In the genomic region with DNA sequence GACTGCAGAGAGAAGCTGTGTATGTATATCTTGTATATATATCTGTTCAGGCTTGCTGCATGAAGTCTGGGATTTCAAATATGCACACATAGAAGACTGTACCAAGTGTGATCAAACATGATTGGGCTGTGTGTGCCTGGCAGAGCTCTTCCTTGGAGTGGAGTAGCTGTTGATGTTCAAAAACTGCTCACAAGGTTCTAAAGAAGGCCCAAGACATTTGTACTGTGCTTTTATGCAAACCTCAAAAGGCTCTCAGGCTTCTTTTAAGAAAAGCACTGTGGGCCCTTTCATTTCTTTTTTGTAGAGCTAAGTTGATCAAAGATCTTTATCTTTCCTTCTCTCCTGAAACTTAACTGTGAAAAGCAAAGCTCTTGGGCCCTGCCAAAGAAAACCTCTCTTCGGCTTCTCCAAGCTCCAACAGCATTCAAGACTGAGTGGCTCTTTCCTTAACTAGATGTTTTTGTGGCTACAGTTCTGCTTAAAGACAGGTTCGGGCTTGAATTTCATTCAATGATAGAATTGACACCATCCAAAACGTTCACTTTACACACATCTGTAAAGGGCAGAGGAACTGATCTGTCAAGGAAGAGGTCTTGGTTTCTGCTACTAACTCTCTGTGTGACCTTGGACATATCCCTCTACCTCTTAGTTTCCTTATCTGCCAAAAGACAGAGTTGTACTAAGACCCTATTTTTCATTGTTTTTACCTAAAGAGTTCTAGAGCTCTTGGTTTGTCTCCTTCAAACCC, we compare ENCODE assay signal across 17 cellular contexts.
DNase-seq lines count a peak whose midpoint lies in the region; ATAC-seq lines count a peak whose summit lies in the region.
"Had no signal": no experiment of that assay in that cellular context is flagged by ENCODE, and none has a peak within 500 bp of the region (broad histone marks: within the 10 kb centered on the region; RNA-seq: fewer than 3 reads in every experiment).

No MANE protein-coding gene starts in this region.

- peak overlapping the region; percentile 64 for H3K27ac ChIP-seq in subcutaneous abdominal adipose tissue (ENCODE audit: low read depth, low read length)

- H3K4me3 Mint-ChIP-seq in activated naive CD4-positive, alpha-beta T cell treated with anti-CD3 and anti-CD28 coated beads, Interleukin-2, amount 10 ng/mL, durations not matched to agents 7 days and 5 days = peak overlapping the region; percentile 44
- H3K4me3 Mint-ChIP-seq in T-helper 2 cell treated with Interferon-gamma antibody and Interleukin-4, amounts not matched to agents 5 μg/mL and 100 μg/mL, for 36 hours = peak overlapping the region; percentile 75
- H3K4me3 Mint-ChIP-seq in central memory CD8-positive, alpha-beta T cell = no peak overlapping the region
- H3K4me3 Mint-ChIP-seq: GM23338 had no signal

- H3K4me3 ChIP-seq in subcutaneous abdominal adipose tissue (ENCODE audit: low read depth in 1 of 5, low read length in 5 of 5) = no peak overlapping the region
- H3K4me3 ChIP-seq: GM12878, GM23338, heart left ventricle had no signal

- peaks cover 2% of the 10 kb centered on the region for H3K9me3 Mint-ChIP-seq in activated naive CD4-positive, alpha-beta T cell treated with anti-CD3 and anti-CD28 coated beads, Interleukin-2, amount 10 ng/mL, durations not matched to agents 7 days and 5 days
- H3K9me3 Mint-ChIP-seq in T-helper 2 cell treated with Interferon-gamma antibody and Interleukin-4, amounts not matched to agents 5 μg/mL and 100 μg/mL, for 36 hours = peaks cover 3% of the 10 kb centered on the region
- no peaks in the 10 kb centered on the region for H3K9me3 Mint-ChIP-seq in central memory CD8-positive, alpha-beta T cell
- H3K9me3 Mint-ChIP-seq: GM23338 had no signal

- CTCF ChIA-PET in activated naive CD4-positive, alpha-beta T cell treated with anti-CD3 and anti-CD28 coated beads, Interleukin-2, amount 10 ng/mL, durations not matched to agents 7 days and 5 days (lab: Charles Lee) = interaction anchor here (0.7 to 1.6 kb wide), 9 partner anchors 9 to 118 kb away, joined by 3 to 9 read pairs (median 3); no protein-coding TSS in a partner anchor

- no peaks in the 10 kb centered on the region for H3K27me3 ChIP-seq in subcutaneous abdominal adipose tissue (ENCODE audit: control insufficient read depth in 5 of 5, insufficient read depth in 4 of 5, low read length in 5 of 5)
- H3K27me3 ChIP-seq: heart left ventricle had no signal

- H3K9ac ChIP-seq in subcutaneous abdominal adipose tissue (ENCODE audit: low read length in 5 of 5) = no peak overlapping the region

- H3K9me3 ChIP-seq in subcutaneous abdominal adipose tissue (ENCODE audit: control insufficient read depth in 5 of 5, low read length in 5 of 5) = no peaks in the 10 kb centered on the region

- H3K27me3 Mint-ChIP-seq in activated naive CD4-positive, alpha-beta T cell treated with anti-CD3 and anti-CD28 coated beads, Interleukin-2, amount 10 ng/mL, durations not matched to agents 7 days and 5 days = no peaks in the 10 kb centered on the region
- H3K27me3 Mint-ChIP-seq in T-helper 2 cell treated with Interferon-gamma antibody and Interleukin-4, amounts not matched to agents 5 μg/mL and 100 μg/mL, for 36 hours (ENCODE audit: low read depth) = no peaks in the 10 kb centered on the region
- no peaks in the 10 kb centered on the region for H3K27me3 Mint-ChIP-seq in central memory CD8-positive, alpha-beta T cell

- ATAC-seq in central memory CD8-positive, alpha-beta T cell (replicated peaks; ENCODE audit: extremely low read depth, poor library complexity, severe bottlenecking) = no peak
- no peak for ATAC-seq in GM18873 (IDR thresholded peaks at IDR 0.05; ENCODE audit: low FRiP score, unreplicated experiment)
- ATAC-seq in GM19328 (IDR thresholded peaks at IDR 0.05; ENCODE audit: unreplicated experiment) = no peak
- ATAC-seq: GM12878, GM23338, heart left ventricle, Right ventricle myocardium inferior had no signal

- H3K4me1 Mint-ChIP-seq in activated naive CD4-positive, alpha-beta T cell treated with anti-CD3 and anti-CD28 coated beads, Interleukin-2, amount 10 ng/mL, durations not matched to agents 7 days and 5 days = peaks cover 94% of the 10 kb centered on the region
- peaks cover 55% of the 10 kb centered on the region for H3K4me1 Mint-ChIP-seq in T-helper 2 cell treated with Interferon-gamma antibody and Interleukin-4, amounts not matched to agents 5 μg/mL and 100 μg/mL, for 36 hours (ENCODE audit: low read depth)
- H3K4me1 Mint-ChIP-seq in central memory CD8-positive, alpha-beta T cell = peaks cover 8% of the 10 kb centered on the region
- H3K4me1 Mint-ChIP-seq: GM23338 had no signal

- DNase-seq in activated naive CD4-positive, alpha-beta T cell treated with anti-CD3 and anti-CD28 coated beads, Interleukin-2, amount 10 ng/mL, durations not matched to agents 7 days and 5 days = peak; percentile 39
- no peak for DNase-seq in activated naive CD4-positive, alpha-beta T cell treated with anti-CD3 and anti-CD28 coated beads, Interleukin-2, amount 50 U/mL, for 16 hours
- DNase-seq in T-helper 2 cell treated with Interferon-gamma antibody and Interleukin-4, amounts not matched to agents 5 μg/mL and 100 μg/mL, for 36 hours (ENCODE audit: low spot score) = peak; percentile 6
- no peak for DNase-seq in central memory CD8-positive, alpha-beta T cell (ENCODE audit: low spot score in 2 of 2)
- DNase-seq in globus pallidus (ENCODE audit: low spot score) = no peak
- DNase-seq: activated CD4-positive, alpha-beta T cell treated with anti-CD3 and anti-CD28 coated beads for 1 hour; activated effector memory CD4-positive, alpha-beta T cell treated with anti-CD3 and anti-CD28 coated beads, Interleukin-2, amount 50 U/mL, for 16 hours; Calu3; heart left ventricle; NCI-H146; NCI-H446 treated with DMSO at 0.1 percent for 48 hours had no signal

- peak overlapping the region; percentile 96 for H3K27ac Mint-ChIP-seq in activated naive CD4-positive, alpha-beta T cell treated with anti-CD3 and anti-CD28 coated beads, Interleukin-2, amount 10 ng/mL, durations not matched to agents 7 days and 5 days
- H3K27ac Mint-ChIP-seq in T-helper 2 cell treated with Interferon-gamma antibody and Interleukin-4, amounts not matched to agents 5 μg/mL and 100 μg/mL, for 36 hours = peak overlapping the region; percentile 87
- peak overlapping the region; percentile 0 for H3K27ac Mint-ChIP-seq in central memory CD8-positive, alpha-beta T cell (ENCODE audit: low read depth)
- H3K27ac Mint-ChIP-seq: GM23338 had no signal

- H3K36me3 ChIP-seq in subcutaneous abdominal adipose tissue (ENCODE audit: control insufficient read depth in 5 of 5, insufficient read depth in 5 of 5, low read length in 5 of 5) = no peaks in the 10 kb centered on the region
- H3K36me3 ChIP-seq: heart left ventricle had no signal

- peaks cover 0 to 27% (median 22%) of the 10 kb centered on the region in 5 donors for H3K4me1 ChIP-seq in subcutaneous abdominal adipose tissue (ENCODE audit: control insufficient read depth in 5 of 5, insufficient read depth in 5 of 5, low read length in 5 of 5)

- peaks cover 47% of the 10 kb centered on the region for H3K36me3 Mint-ChIP-seq in activated naive CD4-positive, alpha-beta T cell treated with anti-CD3 and anti-CD28 coated beads, Interleukin-2, amount 10 ng/mL, durations not matched to agents 7 days and 5 days
- peaks cover 40% of the 10 kb centered on the region for H3K36me3 Mint-ChIP-seq in T-helper 2 cell treated with Interferon-gamma antibody and Interleukin-4, amounts not matched to agents 5 μg/mL and 100 μg/mL, for 36 hours (ENCODE audit: low read depth)
- H3K36me3 Mint-ChIP-seq in central memory CD8-positive, alpha-beta T cell (ENCODE audit: insufficient read depth) = no peaks in the 10 kb centered on the region

Comparison
In these comparisons a context has a peak if more than half of its experiments do, and no peak if none do; other contexts are left out.
1. DNase-seq: peak in activated naive CD4-positive, alpha-beta T cell treated with anti-CD3 and anti-CD28 coated beads, Interleukin-2, amount 10 ng/mL, durations not matched to agents 7 days and 5 days (single experiment) and T-helper 2 cell treated with Interferon-gamma antibody and Interleukin-4, amounts not matched to agents 5 μg/mL and 100 μg/mL, for 36 hours (single experiment); none in activated naive CD4-positive, alpha-beta T cell treated with anti-CD3 and anti-CD28 coated beads, Interleukin-2, amount 50 U/mL, for 16 hours (single experiment), central memory CD8-positive, alpha-beta T cell (0 of 2) and globus pallidus (single experiment).
2. H3K27ac Mint-ChIP-seq: peak in every context shown above with its lines; median percentile 96 in activated naive CD4-positive, alpha-beta T cell treated with anti-CD3 and anti-CD28 coated beads, Interleukin-2, amount 10 ng/mL, durations not matched to agents 7 days and 5 days; 87 in T-helper 2 cell treated with Interferon-gamma antibody and Interleukin-4, amounts not matched to agents 5 μg/mL and 100 μg/mL, for 36 hours; 0 in central memory CD8-positive, alpha-beta T cell.